In genomic region chr6:36196049-36196879, GRCh38 we compare ENCODE assay signal across 1 cellular context.
TF ChIP-seq lines count a peak whose summit lies in the region.

Gene BRPF3 (plus strand): TSS chr6:36196744. CDS start chr6:36200323, 3,579 bp downstream.

TF ChIP-seq in HepG2, 621 proteins besides CTCF, POLR2A, EP300 and RAD21 (continued from another document and continues in another):
- TF ChIP-seq, protein P1, sequence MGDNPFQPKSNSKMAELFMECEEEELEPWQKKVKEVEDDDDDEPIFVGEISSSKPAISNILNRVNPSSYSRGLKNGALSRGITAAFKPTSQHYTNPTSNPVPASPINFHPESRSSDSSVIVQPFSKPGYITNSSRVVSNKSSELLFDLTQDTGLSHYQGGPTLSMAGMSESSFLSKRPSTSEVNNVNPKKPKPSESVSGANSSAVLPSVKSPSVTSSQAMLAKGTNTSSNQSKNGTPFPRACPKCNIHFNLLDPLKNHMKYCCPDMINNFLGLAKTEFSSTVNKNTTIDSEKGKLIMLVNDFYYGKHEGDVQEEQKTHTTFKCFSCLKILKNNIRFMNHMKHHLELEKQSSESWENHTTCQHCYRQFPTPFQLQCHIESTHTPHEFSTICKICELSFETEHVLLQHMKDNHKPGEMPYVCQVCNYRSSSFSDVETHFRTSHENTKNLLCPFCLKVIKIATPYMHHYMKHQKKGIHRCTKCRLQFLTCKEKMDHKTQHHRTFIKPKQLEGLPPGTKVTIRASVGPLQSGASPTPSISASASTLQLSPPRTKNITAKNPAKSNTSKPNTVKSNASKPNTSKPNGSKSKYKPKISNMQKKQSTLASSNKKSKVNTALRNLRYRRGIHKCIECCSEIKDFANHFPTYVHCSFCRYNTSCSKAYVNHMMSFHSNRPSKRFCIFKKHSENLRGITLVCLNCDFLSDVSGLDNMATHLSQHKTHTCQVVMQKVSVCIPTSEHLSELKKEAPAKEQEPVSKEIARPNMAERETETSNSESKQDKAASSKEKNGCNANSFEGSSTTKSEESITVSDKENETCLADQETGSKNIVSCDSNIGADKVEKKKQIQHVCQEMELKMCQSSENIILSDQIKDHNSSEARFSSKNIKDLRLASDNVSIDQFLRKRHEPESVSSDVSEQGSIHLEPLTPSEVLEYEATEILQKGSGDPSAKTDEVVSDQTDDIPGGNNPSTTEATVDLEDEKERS (CRISPR knock-in tag; IDR thresholded peaks at IDR 0.05), result no peak
- TF ChIP-seq ZNF672 (CRISPR knock-in tag; IDR thresholded peaks at IDR 0.05), result no peak
- TF ChIP-seq KLF16 (CRISPR knock-in tag; IDR thresholded peaks at IDR 0.05), result 0 out of 4 replicates have a peak, but pooled peaks of 1 of the 2 experiments have one; percentile 44
- TF ChIP-seq ZNF749 (CRISPR knock-in tag; IDR thresholded peaks at IDR 0.05; ENCODE audit: borderline replicate concordance), result no peak; the same call in 1 of the 2 replicates
- TF ChIP-seq, protein P2, sequence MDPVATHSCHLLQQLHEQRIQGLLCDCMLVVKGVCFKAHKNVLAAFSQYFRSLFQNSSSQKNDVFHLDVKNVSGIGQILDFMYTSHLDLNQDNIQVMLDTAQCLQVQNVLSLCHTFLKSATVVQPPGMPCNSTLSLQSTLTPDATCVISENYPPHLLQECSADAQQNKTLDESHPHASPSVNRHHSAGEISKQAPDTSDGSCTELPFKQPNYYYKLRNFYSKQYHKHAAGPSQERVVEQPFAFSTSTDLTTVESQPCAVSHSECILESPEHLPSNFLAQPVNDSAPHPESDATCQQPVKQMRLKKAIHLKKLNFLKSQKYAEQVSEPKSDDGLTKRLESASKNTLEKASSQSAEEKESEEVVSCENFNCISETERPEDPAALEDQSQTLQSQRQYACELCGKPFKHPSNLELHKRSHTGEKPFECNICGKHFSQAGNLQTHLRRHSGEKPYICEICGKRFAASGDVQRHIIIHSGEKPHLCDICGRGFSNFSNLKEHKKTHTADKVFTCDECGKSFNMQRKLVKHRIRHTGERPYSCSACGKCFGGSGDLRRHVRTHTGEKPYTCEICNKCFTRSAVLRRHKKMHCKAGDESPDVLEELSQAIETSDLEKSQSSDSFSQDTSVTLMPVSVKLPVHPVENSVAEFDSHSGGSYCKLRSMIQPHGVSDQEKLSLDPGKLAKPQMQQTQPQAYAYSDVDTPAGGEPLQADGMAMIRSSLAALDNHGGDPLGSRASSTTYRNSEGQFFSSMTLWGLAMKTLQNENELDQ (CRISPR knock-in tag; IDR thresholded peaks at IDR 0.05; ENCODE audit: borderline replicate concordance), result no peak
- TF ChIP-seq FOXM1 (CRISPR knock-in tag; IDR thresholded peaks at IDR 0.05), result no peak
- TF ChIP-seq FUBP1 (CRISPR knock-in tag; IDR thresholded peaks at IDR 0.05; ENCODE audit: borderline replicate concordance), result no peak
- TF ChIP-seq BRD4 (CRISPR knock-in tag; IDR thresholded peaks at IDR 0.05), result no peak
- TF ChIP-seq ZKSCAN8 (CRISPR knock-in tag; IDR thresholded peaks at IDR 0.05; ENCODE audit: borderline replicate concordance), result no peak
- no peak for TF ChIP-seq ARNT (IDR thresholded peaks at IDR 0.05)
- no peak for TF ChIP-seq BCLAF1 (IDR thresholded peaks at IDR 0.05)
- TF ChIP-seq AHR (CRISPR knock-in tag; IDR thresholded peaks at IDR 0.05), result no peak
- no peak for TF ChIP-seq ZNF549 (CRISPR knock-in tag; IDR thresholded peaks at IDR 0.05)
- 0 out of 2 replicates have a peak, but pooled peaks have one; percentile 12 for TF ChIP-seq HINFP (CRISPR knock-in tag; IDR thresholded peaks at IDR 0.05; ENCODE audit: low read depth)
- no peak for TF ChIP-seq HOXA9 (CRISPR knock-in tag; IDR thresholded peaks at IDR 0.05; ENCODE audit: borderline replicate concordance)
- TF ChIP-seq, protein P3, sequence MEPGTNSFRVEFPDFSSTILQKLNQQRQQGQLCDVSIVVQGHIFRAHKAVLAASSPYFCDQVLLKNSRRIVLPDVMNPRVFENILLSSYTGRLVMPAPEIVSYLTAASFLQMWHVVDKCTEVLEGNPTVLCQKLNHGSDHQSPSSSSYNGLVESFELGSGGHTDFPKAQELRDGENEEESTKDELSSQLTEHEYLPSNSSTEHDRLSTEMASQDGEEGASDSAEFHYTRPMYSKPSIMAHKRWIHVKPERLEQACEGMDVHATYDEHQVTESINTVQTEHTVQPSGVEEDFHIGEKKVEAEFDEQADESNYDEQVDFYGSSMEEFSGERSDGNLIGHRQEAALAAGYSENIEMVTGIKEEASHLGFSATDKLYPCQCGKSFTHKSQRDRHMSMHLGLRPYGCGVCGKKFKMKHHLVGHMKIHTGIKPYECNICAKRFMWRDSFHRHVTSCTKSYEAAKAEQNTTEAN (CRISPR knock-in tag; conservative IDR thresholded peaks at IDR 0.05), result no peak
- peak; percentile 57; the same call in 2 of the 3 replicates for TF ChIP-seq MXI1 (IDR thresholded peaks at IDR 0.05; ENCODE audit: borderline replicate concordance, low read depth, low read length)
- peak; percentile 47 for TF ChIP-seq POLR2AphosphoS5 (IDR thresholded peaks at IDR 0.05; ENCODE audit: low read depth, low read length)
- TF ChIP-seq BRCA1 (CRISPR knock-in tag; IDR thresholded peaks at IDR 0.05), result no peak
- TF ChIP-seq ASH2L (IDR thresholded peaks at IDR 0.05; ENCODE audit: insufficient read length, low read depth, low read length), result peak; percentile 50
- peak; percentile 61 for TF ChIP-seq TAF1 (CRISPR knock-in tag; IDR thresholded peaks at IDR 0.05)
- TF ChIP-seq HMGA1 (CRISPR knock-in tag; conservative IDR thresholded peaks at IDR 0.05), result no peak
- TF ChIP-seq SATB2 (CRISPR knock-in tag; IDR thresholded peaks at IDR 0.05), result no peak
- TF ChIP-seq ZFP62 (CRISPR knock-in tag; IDR thresholded peaks at IDR 0.05), result no peak
- TF ChIP-seq, protein P4, sequence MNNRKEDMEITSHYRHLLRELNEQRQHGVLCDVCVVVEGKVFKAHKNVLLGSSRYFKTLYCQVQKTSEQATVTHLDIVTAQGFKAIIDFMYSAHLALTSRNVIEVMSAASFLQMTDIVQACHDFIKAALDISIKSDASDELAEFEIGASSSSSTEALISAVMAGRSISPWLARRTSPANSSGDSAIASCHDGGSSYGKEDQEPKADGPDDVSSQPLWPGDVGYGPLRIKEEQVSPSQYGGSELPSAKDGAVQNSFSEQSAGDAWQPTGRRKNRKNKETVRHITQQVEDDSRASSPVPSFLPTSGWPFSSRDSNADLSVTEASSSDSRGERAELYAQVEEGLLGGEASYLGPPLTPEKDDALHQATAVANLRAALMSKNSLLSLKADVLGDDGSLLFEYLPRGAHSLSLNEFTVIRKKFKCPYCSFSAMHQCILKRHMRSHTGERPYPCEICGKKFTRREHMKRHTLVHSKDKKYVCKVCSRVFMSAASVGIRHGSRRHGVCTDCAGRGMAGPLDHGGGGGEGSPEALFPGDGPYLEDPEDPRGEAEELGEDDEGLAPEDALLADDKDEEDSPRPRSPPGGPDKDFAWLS (CRISPR knock-in tag; IDR thresholded peaks at IDR 0.05; ENCODE audit: borderline replicate concordance), result no peak
- TF ChIP-seq, protein P5, sequence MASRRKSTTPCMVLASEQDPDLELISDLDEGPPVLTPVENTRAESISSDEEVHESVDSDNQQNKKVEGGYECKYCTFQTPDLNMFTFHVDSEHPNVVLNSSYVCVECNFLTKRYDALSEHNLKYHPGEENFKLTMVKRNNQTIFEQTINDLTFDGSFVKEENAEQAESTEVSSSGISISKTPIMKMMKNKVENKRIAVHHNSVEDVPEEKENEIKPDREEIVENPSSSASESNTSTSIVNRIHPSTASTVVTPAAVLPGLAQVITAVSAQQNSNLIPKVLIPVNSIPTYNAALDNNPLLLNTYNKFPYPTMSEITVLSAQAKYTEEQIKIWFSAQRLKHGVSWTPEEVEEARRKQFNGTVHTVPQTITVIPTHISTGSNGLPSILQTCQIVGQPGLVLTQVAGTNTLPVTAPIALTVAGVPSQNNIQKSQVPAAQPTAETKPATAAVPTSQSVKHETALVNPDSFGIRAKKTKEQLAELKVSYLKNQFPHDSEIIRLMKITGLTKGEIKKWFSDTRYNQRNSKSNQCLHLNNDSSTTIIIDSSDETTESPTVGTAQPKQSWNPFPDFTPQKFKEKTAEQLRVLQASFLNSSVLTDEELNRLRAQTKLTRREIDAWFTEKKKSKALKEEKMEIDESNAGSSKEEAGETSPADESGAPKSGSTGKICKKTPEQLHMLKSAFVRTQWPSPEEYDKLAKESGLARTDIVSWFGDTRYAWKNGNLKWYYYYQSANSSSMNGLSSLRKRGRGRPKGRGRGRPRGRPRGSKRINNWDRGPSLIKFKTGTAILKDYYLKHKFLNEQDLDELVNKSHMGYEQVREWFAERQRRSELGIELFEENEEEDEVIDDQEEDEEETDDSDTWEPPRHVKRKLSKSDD (CRISPR knock-in tag; IDR thresholded peaks at IDR 0.05; ENCODE audit: low read depth), result no peak
- no peak for TF ChIP-seq MED13 (CRISPR knock-in tag; IDR thresholded peaks at IDR 0.05)
- TF ChIP-seq TOE1 (CRISPR knock-in tag; IDR thresholded peaks at IDR 0.05), result no peak
- no peak for TF ChIP-seq FOXK2 (IDR thresholded peaks at IDR 0.05)
- TF ChIP-seq, protein P6, sequence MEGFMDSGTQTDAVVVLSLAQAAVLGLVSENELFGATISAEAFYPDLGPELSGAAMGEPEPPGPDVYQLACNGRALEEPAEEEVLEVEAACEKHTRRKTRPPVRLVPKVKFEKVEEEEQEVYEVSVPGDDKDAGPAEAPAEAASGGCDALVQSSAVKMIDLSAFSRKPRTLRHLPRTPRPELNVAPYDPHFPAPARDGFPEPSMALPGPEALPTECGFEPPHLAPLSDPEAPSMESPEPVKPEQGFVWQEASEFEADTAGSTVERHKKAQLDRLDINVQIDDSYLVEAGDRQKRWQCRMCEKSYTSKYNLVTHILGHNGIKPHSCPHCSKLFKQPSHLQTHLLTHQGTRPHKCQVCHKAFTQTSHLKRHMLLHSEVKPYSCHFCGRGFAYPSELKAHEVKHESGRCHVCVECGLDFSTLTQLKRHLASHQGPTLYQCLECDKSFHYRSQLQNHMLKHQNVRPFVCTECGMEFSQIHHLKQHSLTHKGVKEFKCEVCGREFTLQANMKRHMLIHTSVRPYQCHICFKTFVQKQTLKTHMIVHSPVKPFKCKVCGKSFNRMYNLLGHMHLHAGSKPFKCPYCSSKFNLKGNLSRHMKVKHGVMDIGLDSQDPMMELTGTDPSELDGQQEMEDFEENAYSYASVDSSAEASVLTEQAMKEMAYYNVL (CRISPR knock-in tag; IDR thresholded peaks at IDR 0.05; ENCODE audit: borderline replicate concordance), result 0 out of 2 replicates have a peak, but pooled peaks have one; percentile 48
- TF ChIP-seq ZNF737 (CRISPR knock-in tag; IDR thresholded peaks at IDR 0.05; ENCODE audit: borderline replicate concordance), result 0 out of 2 replicates have a peak, but pooled peaks have one; percentile 45
